Comparison of ENCODE assay signal across 8 cellular contexts in the genomic region with DNA sequence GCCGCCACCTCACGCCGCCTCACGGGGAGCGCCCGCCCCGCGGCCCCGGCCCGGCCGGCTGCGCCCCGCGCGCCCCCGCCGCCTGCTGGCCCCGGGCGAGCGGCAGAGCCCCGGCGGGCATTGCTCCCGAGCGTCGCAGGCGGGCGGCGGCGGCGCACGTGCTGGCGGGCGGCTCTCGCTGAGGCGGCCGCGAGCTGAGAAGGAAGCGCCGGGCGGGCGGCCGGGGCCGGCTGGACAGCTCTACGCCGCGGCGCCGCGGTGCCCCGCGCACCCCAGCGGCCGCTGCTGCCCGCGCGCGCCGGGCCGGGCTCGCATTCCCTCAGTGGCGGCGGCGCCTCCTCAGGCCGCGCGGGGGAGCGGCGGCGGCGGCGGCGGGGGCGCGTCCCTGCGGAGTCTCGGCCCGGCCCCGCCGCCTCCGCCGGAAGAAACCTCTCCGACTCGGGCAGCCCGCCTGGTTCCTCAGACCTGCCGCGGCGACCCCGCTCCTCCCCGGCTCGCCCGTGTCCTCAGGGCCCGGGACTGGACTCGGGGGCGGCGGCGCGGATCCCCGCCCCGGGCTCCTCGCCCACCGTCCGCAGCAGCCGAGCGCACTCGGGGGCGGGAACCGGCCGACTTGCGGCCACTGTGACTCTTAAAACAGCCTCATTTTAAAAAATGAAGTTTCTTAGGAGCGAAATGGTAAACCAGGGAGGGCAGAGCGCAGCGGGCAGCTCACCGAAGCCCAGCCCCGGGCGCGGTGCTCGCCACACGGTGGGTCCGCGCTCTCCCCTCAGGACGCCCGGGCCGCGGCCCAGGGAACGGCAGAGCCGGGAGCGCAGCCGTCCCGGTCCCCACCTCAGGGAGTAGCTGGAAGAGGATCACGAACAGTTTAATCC. TPM values are rescaled to one million over a fixed set of nuclear protein-coding genes. Genes with fewer than 3 reads are reported as not detected.
DNase-seq lines count a peak whose midpoint lies in the region; ATAC-seq and TF ChIP-seq lines count a peak whose summit lies in the region.

A gene (minus strand): TSS at position 287 of the 875 bp plus-strand sequence. CDS start 116,500 bp downstream, outside the sequence.

- peaks cover 2% of the 10 kb centered on the region; the same call in 1 of the 3 replicates for H3K36me3 Mint-ChIP-seq in GM23338 (ENCODE audit: low read depth)
- H3K36me3 Mint-ChIP-seq in chondrocyte (ENCODE audit: low read depth): no peaks in the 10 kb centered on the region

- peaks cover 19% of the 10 kb centered on the region; the same call in 1 of the 2 replicates for H3F3A ChIP-seq in GM23338 (replicated peaks; ENCODE audit: low read depth)

- no peaks in the 10 kb centered on the region; the same call in 1 of the 2 replicates for H3K36me3 ChIP-seq in GM23338 (ENCODE audit: insufficient read depth)

- H3K79me2 ChIP-seq in GM23338 (replicated peaks; ENCODE audit: insufficient read depth): no peaks in the 10 kb centered on the region

- H3K4me3 Mint-ChIP-seq in GM23338 (peak within 1 kb of the TSS; percentile 80), chondrocyte (ENCODE audit: unreplicated experiment) (peak within 1 kb of the TSS; percentile 69)

- H3K27me3 ChIP-seq in GM23338 (ENCODE audit: insufficient read depth): peaks cover 52% of the 10 kb centered on the region

- H3K4me2 ChIP-seq in GM23338: peak within 1 kb of the TSS; percentile 93

- peak; percentile 51 for DNase-seq in DMS53 treated with DMSO at 0.1 percent for 48 hours (lab: John Stamatoyannopoulos, UW; ENCODE audit: unreplicated experiment)
- DNase-seq in GM23338 (ENCODE audit: low spot score): peak; percentile 78
- peak; percentile 60 for DNase-seq in NCI-H1105 treated with DMSO at 0.1 percent for 48 hours (lab: John Stamatoyannopoulos, UW)
- DNase-seq in activated CD4-positive, CD25-positive, alpha-beta regulatory T cell treated with anti-CD3 and anti-CD28 coated beads, Interleukin-2, amount 50 U/mL, for 72 hours: peak; percentile 68
- DNase-seq in chondrocyte (ENCODE audit: low spot score): no peak
- DNase-seq in left colon: peak in 1 of 2 donors; percentile 78
- peak; percentile 52 for DNase-seq in stimulated activated CD4-positive, alpha-beta T cell treated with anti-CD3 and anti-CD28 coated beads, Interleukin-4, amount 100 ng/mL, for 24 hours
- DNase-seq in pons (ENCODE audit: low spot score): no peak

- peak within 1 kb of the TSS; percentile 82 for H3K4me3 ChIP-seq in GM23338

- ATAC-seq in GM23338 (peak; percentile 55), left colon (peak; percentile 84)

- H3K27me3 Mint-ChIP-seq in GM23338 (ENCODE audit: insufficient read depth, low read depth, poor library complexity): peaks cover 36% of the 10 kb centered on the region
- no peaks in the 10 kb centered on the region for H3K27me3 Mint-ChIP-seq in chondrocyte (ENCODE audit: low read depth)

- H2AFZ ChIP-seq in GM23338: peak within 1 kb of the TSS; percentile 95

- H3K27ac Mint-ChIP-seq in GM23338 (no peak within 1 kb of the TSS; the same call in 1 of the 2 replicates), chondrocyte (ENCODE audit: unreplicated experiment) (peak within 1 kb of the TSS; percentile 57)

- H3K9me3 Mint-ChIP-seq in GM23338 (0 out of 3 replicates have a peak, but pooled peaks cover 3% of the 10 kb centered on the region), chondrocyte (ENCODE audit: low read depth) (no peaks in the 10 kb centered on the region)

- peaks cover 40% of the 10 kb centered on the region for H3K4me1 ChIP-seq in GM23338 (ENCODE audit: insufficient read depth)

- no peak for TF ChIP-seq CTCF in GM23338 (conservative IDR thresholded peaks at IDR 0.05; ENCODE audit: low read depth in 2 of 2)
- peak; percentile 46 for TF ChIP-seq CTCF in chondrocyte (IDR thresholded peaks at IDR 0.05)

- H3K9me2 ChIP-seq in GM23338 (ENCODE audit: insufficient read depth): no peaks in the 10 kb centered on the region

- H4K20me1 ChIP-seq in GM23338 (replicated peaks; ENCODE audit: insufficient read depth): 0 out of 2 replicates have a peak, but pooled peaks cover 5% of the 10 kb centered on the region

- no peak within 1 kb of the TSS for H3K27ac ChIP-seq in GM23338 (ENCODE audit: low read depth)

- H3K4me1 Mint-ChIP-seq in GM23338 (peaks cover 47% of the 10 kb centered on the region), chondrocyte (ENCODE audit: low read depth) (peaks cover 14% of the 10 kb centered on the region)

- intact Hi-C loops in left colon (cut with DNase I, micrococcal nuclease): loop anchor here (5.0 to 10.0 kb wide), 2 partner anchors 106 to 109 kb away; no protein-coding TSS in a partner anchor

TF ChIP-seq in GM23338, 12 proteins besides CTCF, POLR2A, EP300 and RAD21:
- TF ChIP-seq POLR2AphosphoS5 (IDR thresholded peaks at IDR 0.05; ENCODE audit: low read depth) (no peak), EZH2 (IDR thresholded peaks at IDR 0.05; ENCODE audit: low read depth, unreplicated experiment) (no peak), ZNF331 (CRISPR knock-in tag; IDR thresholded peaks at IDR 0.05; ENCODE audit: low read depth) (no peak), STAT1 (IDR thresholded peaks at IDR 0.05; ENCODE audit: unreplicated experiment) (no peak), NANOG (IDR thresholded peaks at IDR 0.05; ENCODE audit: borderline replicate concordance) (no peak)
- TF ChIP-seq, protein P1, sequence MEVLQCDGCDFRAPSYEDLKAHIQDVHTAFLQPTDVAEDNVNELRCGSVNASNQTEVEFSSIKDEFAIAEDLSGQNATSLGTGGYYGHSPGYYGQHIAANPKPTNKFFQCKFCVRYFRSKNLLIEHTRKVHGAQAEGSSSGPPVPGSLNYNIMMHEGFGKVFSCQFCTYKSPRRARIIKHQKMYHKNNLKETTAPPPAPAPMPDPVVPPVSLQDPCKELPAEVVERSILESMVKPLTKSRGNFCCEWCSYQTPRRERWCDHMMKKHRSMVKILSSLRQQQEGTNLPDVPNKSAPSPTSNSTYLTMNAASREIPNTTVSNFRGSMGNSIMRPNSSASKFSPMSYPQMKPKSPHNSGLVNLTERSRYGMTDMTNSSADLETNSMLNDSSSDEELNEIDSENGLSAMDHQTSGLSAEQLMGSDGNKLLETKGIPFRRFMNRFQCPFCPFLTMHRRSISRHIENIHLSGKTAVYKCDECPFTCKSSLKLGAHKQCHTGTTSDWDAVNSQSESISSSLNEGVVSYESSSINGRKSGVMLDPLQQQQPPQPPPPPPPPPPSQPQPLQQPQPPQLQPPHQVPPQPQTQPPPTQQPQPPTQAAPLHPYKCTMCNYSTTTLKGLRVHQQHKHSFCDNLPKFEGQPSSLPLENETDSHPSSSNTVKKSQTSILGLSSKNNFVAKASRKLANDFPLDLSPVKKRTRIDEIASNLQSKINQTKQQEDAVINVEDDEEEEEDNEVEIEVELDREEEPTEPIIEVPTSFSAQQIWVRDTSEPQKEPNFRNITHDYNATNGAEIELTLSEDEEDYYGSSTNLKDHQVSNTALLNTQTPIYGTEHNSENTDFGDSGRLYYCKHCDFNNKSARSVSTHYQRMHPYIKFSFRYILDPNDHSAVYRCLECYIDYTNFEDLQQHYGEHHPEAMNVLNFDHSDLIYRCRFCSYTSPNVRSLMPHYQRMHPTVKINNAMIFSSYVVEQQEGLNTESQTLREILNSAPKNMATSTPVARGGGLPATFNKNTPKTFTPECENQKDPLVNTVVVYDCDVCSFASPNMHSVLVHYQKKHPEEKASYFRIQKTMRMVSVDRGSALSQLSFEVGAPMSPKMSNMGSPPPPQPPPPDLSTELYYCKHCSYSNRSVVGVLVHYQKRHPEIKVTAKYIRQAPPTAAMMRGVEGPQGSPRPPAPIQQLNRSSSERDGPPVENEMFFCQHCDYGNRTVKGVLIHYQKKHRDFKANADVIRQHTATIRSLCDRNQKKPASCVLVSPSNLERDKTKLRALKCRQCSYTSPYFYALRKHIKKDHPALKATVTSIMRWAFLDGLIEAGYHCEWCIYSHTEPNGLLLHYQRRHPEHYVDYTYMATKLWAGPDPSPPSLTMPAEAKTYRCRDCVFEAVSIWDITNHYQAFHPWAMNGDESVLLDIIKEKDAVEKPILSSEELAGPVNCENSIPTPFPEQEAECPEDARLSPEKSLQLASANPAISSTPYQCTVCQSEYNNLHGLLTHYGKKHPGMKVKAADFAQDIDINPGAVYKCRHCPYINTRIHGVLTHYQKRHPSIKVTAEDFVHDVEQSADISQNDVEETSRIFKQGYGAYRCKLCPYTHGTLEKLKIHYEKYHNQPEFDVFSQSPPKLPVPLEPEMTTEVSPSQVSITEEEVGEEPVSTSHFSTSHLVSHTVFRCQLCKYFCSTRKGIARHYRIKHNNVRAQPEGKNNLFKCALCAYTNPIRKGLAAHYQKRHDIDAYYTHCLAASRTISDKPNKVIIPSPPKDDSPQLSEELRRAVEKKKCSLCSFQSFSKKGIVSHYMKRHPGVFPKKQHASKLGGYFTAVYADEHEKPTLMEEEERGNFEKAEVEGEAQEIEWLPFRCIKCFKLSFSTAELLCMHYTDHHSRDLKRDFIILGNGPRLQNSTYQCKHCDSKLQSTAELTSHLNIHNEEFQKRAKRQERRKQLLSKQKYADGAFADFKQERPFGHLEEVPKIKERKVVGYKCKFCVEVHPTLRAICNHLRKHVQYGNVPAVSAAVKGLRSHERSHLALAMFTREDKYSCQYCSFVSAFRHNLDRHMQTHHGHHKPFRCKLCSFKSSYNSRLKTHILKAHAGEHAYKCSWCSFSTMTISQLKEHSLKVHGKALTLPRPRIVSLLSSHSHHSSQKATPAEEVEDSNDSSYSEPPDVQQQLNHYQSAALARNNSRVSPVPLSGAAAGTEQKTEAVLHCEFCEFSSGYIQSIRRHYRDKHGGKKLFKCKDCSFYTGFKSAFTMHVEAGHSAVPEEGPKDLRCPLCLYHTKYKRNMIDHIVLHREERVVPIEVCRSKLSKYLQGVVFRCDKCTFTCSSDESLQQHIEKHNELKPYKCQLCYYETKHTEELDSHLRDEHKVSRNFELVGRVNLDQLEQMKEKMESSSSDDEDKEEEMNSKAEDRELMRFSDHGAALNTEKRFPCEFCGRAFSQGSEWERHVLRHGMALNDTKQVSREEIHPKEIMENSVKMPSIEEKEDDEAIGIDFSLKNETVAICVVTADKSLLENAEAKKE (CRISPR knock-in tag; IDR thresholded peaks at IDR 0.05): no peak
TF ChIP-seq in GM23338: peak in this region for 0.

RNA-seq across cellular contexts. Expression of the gene that starts here (rescaled TPM):
- 1.9 and 3.0 TPM in 2 replicates for total RNA-seq in GM23338 (2014; rRNA removed; shearing (Covaris generic))
- 0.28 and 0.82 TPM in 2 replicates for polyA plus RNA-seq in GM23338 (2016; fragmentation: Nextera tagmentation; extraction: Ambion mirVana)
- 6.1 to 11.6 TPM (median 11.5 TPM) in 3 replicates for total RNA-seq in chondrocyte
- total RNA-seq in left colon: 10 to 100 TPM; 11.4 to 17.6 TPM

Comparison
In these comparisons a context has a peak if more than half of its experiments do, and no peak if none do; other contexts are left out.
1. DNase-seq: peak in DMS53 treated with DMSO at 0.1 percent for 48 hours (single experiment), GM23338 (single experiment), NCI-H1105 treated with DMSO at 0.1 percent for 48 hours (single experiment), activated CD4-positive, CD25-positive, alpha-beta regulatory T cell treated with anti-CD3 and anti-CD28 coated beads, Interleukin-2, amount 50 U/mL, for 72 hours (single experiment) and stimulated activated CD4-positive, alpha-beta T cell treated with anti-CD3 and anti-CD28 coated beads, Interleukin-4, amount 100 ng/mL, for 24 hours (single experiment); none in chondrocyte (single experiment) and pons (single experiment).